In the genomic region with DNA sequence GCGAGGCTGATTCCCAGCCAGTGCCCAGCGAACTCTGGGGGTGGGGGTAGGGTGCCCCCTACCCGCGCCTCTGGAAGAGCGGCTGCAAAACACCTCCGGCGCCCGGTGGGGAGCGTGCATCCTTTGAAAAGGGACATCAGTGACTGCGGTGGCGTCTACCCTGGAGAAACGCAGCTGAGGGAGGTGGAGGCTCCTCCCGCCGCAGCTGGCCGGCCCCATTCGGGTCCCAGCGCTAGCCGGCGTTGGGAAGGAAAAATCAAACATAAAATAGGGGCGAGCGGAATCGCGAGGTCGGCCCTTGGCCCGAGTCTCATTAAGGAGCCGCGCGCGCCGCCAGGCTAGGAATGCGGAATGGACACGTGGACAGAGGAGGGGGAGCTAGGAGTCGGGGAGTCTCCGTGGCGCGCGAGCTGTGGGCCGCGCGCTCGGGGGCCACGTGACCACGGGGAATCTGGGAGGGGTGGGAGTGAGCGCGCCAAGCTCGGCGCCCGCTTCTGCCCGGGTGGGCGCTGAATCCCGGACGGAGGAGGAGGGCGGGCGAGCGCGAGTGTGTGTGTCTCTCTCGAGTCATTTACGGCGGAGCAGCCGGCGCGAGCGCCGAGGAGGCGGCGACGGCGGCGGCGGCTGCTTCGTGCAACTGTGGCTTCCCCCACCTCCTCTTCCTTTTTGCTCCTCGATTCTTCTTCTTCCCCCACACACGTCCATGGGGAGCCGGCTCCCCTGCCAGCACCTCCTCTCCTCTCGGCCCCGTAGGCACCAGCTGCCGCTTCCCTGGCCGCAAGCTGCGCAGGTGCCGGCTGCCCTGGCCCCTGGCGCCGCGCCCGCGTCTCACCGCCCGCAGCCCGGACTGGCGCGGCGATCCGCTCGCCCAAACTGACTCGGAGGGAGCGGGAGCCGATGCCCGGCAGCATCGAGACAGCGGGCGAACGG, we compare ENCODE assay signal across 8 cellular contexts. TPM values are rescaled to one million over a fixed set of nuclear protein-coding genes. Genes with fewer than 3 reads are reported as not detected.
DNase-seq lines count a peak whose midpoint lies in the region; ATAC-seq and TF ChIP-seq lines count a peak whose summit lies in the region.

A gene with protein sequence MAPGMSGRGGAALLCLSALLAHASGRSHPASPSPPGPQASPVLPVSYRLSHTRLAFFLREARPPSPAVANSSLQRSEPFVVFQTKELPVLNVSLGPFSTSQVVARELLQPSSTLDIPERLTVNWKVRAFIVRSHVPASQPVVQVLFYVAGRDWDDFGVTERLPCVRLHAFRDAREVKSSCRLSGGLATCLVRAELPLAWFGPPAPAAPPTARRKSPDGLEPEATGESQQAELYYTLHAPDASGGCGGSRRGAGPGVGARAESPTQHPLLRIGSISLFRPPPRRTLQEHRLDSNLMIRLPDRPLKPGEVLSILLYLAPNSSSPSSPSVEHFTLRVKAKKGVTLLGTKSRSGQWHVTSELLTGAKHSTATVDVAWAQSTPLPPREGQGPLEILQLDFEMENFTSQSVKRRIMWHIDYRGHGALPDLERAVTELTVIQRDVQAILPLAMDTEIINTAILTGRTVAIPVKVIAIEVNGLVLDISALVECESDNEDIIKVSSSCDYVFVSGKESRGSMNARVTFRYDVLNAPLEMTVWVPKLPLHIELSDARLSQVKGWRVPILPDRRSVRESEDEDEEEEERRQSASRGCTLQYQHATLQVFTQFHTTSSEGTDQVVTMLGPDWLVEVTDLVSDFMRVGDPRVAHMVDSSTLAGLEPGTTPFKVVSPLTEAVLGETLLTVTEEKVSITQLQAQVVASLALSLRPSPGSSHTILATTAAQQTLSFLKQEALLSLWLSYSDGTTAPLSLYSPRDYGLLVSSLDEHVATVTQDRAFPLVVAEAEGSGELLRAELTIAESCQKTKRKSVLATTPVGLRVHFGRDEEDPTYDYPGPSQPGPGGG (N-terminal part only) (plus strand): TSS at position 566 of the 930 bp plus-strand sequence. CDS start 1,495 bp downstream, outside the sequence.

- no peak within 1 kb of the TSS for H3K27ac ChIP-seq in tibial nerve

- peaks cover 73 to 97% of the 10 kb centered on the region in 2 donors for H3K27me3 Mint-ChIP-seq in effector memory CD8-positive, alpha-beta T cell

- H3K27ac Mint-ChIP-seq in effector memory CD8-positive, alpha-beta T cell: no peak within 1 kb of the TSS

- no peaks in the 10 kb centered on the region for H3K9me3 Mint-ChIP-seq in effector memory CD8-positive, alpha-beta T cell

- ATAC-seq in effector memory CD8-positive, alpha-beta T cell (replicated peaks): no peak
- ATAC-seq in HG03045 (IDR thresholded peaks at IDR 0.05; ENCODE audit: unreplicated experiment): no peak
- no peak for ATAC-seq in HG02588 (IDR thresholded peaks at IDR 0.05; ENCODE audit: unreplicated experiment)

- no peaks in the 10 kb centered on the region for H3K36me3 Mint-ChIP-seq in effector memory CD8-positive, alpha-beta T cell (ENCODE audit: insufficient read depth)

- no peak for TF ChIP-seq POLR2A in tibial nerve (IDR thresholded peaks at IDR 0.05)

- no peak for TF ChIP-seq EP300 in tibial nerve (IDR thresholded peaks at IDR 0.05)

- 1% methylated on average over 81 to 99 of the region's 101 CpGs for WGBS in tibial nerve, 2 donors

- H3K27me3 ChIP-seq in tibial nerve: peaks cover 0 to 89% of the 10 kb centered on the region in 2 donors

- H3K4me3 Mint-ChIP-seq in effector memory CD8-positive, alpha-beta T cell: peak within 1 kb of the TSS; percentile 83 to 84

- peaks cover 0 to 10% (median 0%) of the 10 kb centered on the region in 4 donors for H3K9me3 ChIP-seq in tibial nerve

- H3K4me3 ChIP-seq in tibial nerve: peak within 1 kb of the TSS; percentile 34 to 57 (median 48)

- no peak for TF ChIP-seq CTCF in tibial nerve (IDR thresholded peaks at IDR 0.05)

- H3K36me3 ChIP-seq in tibial nerve: no peaks in the 10 kb centered on the region

- H3K4me1 ChIP-seq in tibial nerve: peaks cover 0 to 42% (median 32%) of the 10 kb centered on the region in 4 donors

- DNase-seq in NCI-H748 (lab: John Stamatoyannopoulos, UW; ENCODE audit: unreplicated experiment) (peak; percentile 56), NCI-H748 treated with DMSO at 0.1 percent for 48 hours (lab: John Stamatoyannopoulos, UW) (no peak), RPMI8226 (peak; percentile 63), midbrain (lab: John Stamatoyannopoulos, UW) (peak; percentile 81), tibial nerve (ENCODE audit: low spot score in 2 of 2) (peak in 1 of 2 donors; percentile 20)
- DNase-seq in effector memory CD8-positive, alpha-beta T cell: no peak

- H3K4me1 Mint-ChIP-seq in effector memory CD8-positive, alpha-beta T cell (ENCODE audit: low read depth in 2 of 2): peaks cover 12% of the 10 kb centered on the region in 2 donors

RNA-seq across cellular contexts. Expression of the gene that starts here (rescaled TPM):
- total RNA-seq in tibial nerve: under 1 TPM in 2 of 4 donors, not detected in 2; 0.42 to 0.59 TPM

Comparison
In these comparisons a context has a peak if more than half of its experiments do, and no peak if none do; other contexts are left out.
1. DNase-seq: peak in NCI-H748 (single experiment), RPMI8226 (single experiment) and midbrain (single experiment); none in NCI-H748 treated with DMSO at 0.1 percent for 48 hours (single experiment) and effector memory CD8-positive, alpha-beta T cell (0 of 3).